In the genomic region with DNA sequence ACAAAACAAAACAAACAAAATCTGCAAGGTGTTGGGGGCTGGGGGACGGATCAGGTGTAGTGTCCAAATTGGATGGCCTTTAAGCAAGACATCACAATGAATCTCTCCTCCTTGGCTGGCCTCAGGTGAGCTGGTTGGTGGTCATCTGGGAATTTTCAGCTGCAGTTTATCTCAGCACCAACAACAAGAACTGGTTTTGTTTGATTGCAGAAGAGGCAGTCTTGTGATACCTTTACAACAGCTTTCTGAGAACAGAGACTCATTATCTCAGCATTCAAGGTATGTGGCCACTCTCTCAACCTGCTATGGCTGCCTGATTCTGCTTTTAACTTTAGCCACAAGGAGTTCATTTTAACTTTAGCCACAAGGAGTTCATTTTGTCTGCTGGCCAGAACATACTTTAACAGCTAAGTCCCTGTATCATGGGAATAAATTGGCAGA, we compare ENCODE assay signal across 14 cellular contexts.
DNase-seq lines count a peak whose midpoint lies in the region; ATAC-seq, FAIRE-seq and TF ChIP-seq lines count a peak whose summit lies in the region.
"Had no signal": no experiment of that assay in that cellular context is flagged by ENCODE, and none has a peak within 500 bp of the region (broad histone marks: within the 10 kb centered on the region; RNA-seq: fewer than 3 reads in every experiment).

No MANE protein-coding gene starts in this region.

- ATAC-seq in GM21390 (IDR thresholded peaks at IDR 0.05; ENCODE audit: unreplicated experiment) (peak; percentile 69), HG03565 (IDR thresholded peaks at IDR 0.05; ENCODE audit: unreplicated experiment) (peak; percentile 63), right cardiac atrium (no peak)

- H3K27me3 ChIP-seq in right cardiac atrium (ENCODE audit: control insufficient read depth, insufficient read depth) (no peaks in the 10 kb centered on the region), vagina (no peaks in the 10 kb centered on the region)
- H3K27me3 ChIP-seq: spleen had no signal

- H3K9me2 ChIP-seq in OCI-LY7 (ENCODE audit: insufficient read depth, low read length): no peaks in the 10 kb centered on the region

- intact Hi-C loops in OCI-LY7 (cut with micrococcal nuclease; ENCODE audit: unreplicated experiment) (no loop called here), kidney (cut with DNase I) (no loop called here), right cardiac atrium (cut with DNase I) (no loop called here), vagina (cut with DNase I) (no loop called here)

- H3K27ac ChIP-seq in epithelial cell of prostate: no peak overlapping the region
- H3K27ac ChIP-seq in OCI-LY7 (ENCODE audit: low read depth, low read length, poor library complexity, severe bottlenecking): no peak overlapping the region
- H3K27ac ChIP-seq in kidney (ENCODE audit: low read depth in 2 of 2, low read length in 2 of 2): no peak overlapping the region
- no peak overlapping the region for H3K27ac ChIP-seq in right cardiac atrium (ENCODE audit: low read length)
- no peak overlapping the region for H3K27ac ChIP-seq in vagina
- H3K27ac ChIP-seq: spleen, thoracic aorta had no signal

- no peaks in the 10 kb centered on the region for H3K79me2 ChIP-seq in OCI-LY7 (ENCODE audit: insufficient read depth, low read depth, low read length)

- BruUV-seq in OCI-LY7 (replicated peaks; lab: Mats Ljungman, UMichigan): no TSS peak

- FAIRE-seq in kidney (lab: Jason Lieb, UNC): no peak

- H3K4me2 ChIP-seq in OCI-LY7 (ENCODE audit: low read length): no peak overlapping the region

- H3K4me1 ChIP-seq in OCI-LY7 (ENCODE audit: insufficient read depth, low read length, poor library complexity, severe bottlenecking) (no peaks in the 10 kb centered on the region), kidney (ENCODE audit: control insufficient read depth in 1 of 2, insufficient read depth in 1 of 2, low read depth in 1 of 2, low read length in 2 of 2) (no peaks in the 10 kb centered on the region), right cardiac atrium (ENCODE audit: control insufficient read depth, insufficient read depth, low read length) (no peaks in the 10 kb centered on the region), vagina (no peaks in the 10 kb centered on the region)
- H3K4me1 ChIP-seq: spleen had no signal

- H3K36me3 ChIP-seq in OCI-LY7 (ENCODE audit: insufficient read depth, low read length): no peaks in the 10 kb centered on the region
- H3K36me3 ChIP-seq in kidney (ENCODE audit: control insufficient read depth in 1 of 2, insufficient read depth in 2 of 2, low read length in 2 of 2): no peaks in the 10 kb centered on the region
- no peaks in the 10 kb centered on the region for H3K36me3 ChIP-seq in vagina
- H3K36me3 ChIP-seq: spleen, thoracic aorta had no signal

- H4K20me1 ChIP-seq in OCI-LY7 (ENCODE audit: insufficient read depth, low read length): no peaks in the 10 kb centered on the region

- CTCF ChIA-PET in OCI-LY7 (lab: Charles Lee; ENCODE audit: unreplicated experiment): interaction anchor here (0.6 kb wide), 1 partner anchor 18 kb away, joined by 3 read pairs; no protein-coding TSS in a partner anchor

- H3K9me3 ChIP-seq in OCI-LY7 (ENCODE audit: low read length) (no peaks in the 10 kb centered on the region), kidney (ENCODE audit: control insufficient read depth in 1 of 2, low read length in 2 of 2) (no peaks in the 10 kb centered on the region), right cardiac atrium (ENCODE audit: control insufficient read depth, low read length) (no peaks in the 10 kb centered on the region), vagina (no peaks in the 10 kb centered on the region)
- H3K9me3 ChIP-seq: spleen, thoracic aorta had no signal

- TF ChIP-seq POLR2A in vagina (IDR thresholded peaks at IDR 0.05): no peak

- POLR2A ChIA-PET in OCI-LY7 (lab: Charles Lee): interaction anchor here (0.6 to 1.3 kb wide), 2 partner anchors 11 to 207 kb away, joined by 3 read pairs; no protein-coding TSS in a partner anchor

- TF ChIP-seq CTCF in OCI-LY7 (conservative IDR thresholded peaks at IDR 0.05; ENCODE audit: low read length): no peak
- no peak for TF ChIP-seq CTCF in kidney (IDR thresholded peaks at IDR 0.05; ENCODE audit: borderline replicate concordance, extremely low read depth, insufficient read depth)
- no peak for TF ChIP-seq CTCF in vagina (IDR thresholded peaks at IDR 0.05)

- DNase-seq in ACHN (peak; percentile 11), epithelial cell of prostate (ENCODE audit: low read depth, low spot score) (peak; percentile 29), OCI-LY7 (ENCODE audit: low spot score) (no peak), kidney (no peak), right cardiac atrium (no peak), vagina (ENCODE audit: extremely low spot score in 2 of 2) (no peak)
- DNase-seq: activated naive CD8-positive, alpha-beta T cell treated with anti-CD3 and anti-CD28 coated beads, Interleukin-2, amount 10 ng/mL, durations not matched to agents 7 days and 5 days; NCI-H1092; NCI-H526; SIG-M5; spleen had no signal

- no peak overlapping the region for H3K4me3 ChIP-seq in OCI-LY7 (ENCODE audit: low read depth, low read length, poor library complexity, severe bottlenecking)
- no peak overlapping the region for H3K4me3 ChIP-seq in kidney (ENCODE audit: low read length in 2 of 2)
- H3K4me3 ChIP-seq in right cardiac atrium (ENCODE audit: low read length): no peak overlapping the region
- H3K4me3 ChIP-seq in vagina: no peak overlapping the region
- H3K4me3 ChIP-seq: spleen, thoracic aorta had no signal

- 64% methylated on average over 1 of the region's 1 CpG for WGBS in right cardiac atrium

- in situ Hi-C loops in ACHN (cut with HindIII; ENCODE audit: low pct_ligation_motif_present, low pct_unique_long_range_greater_than_20kb, low sequenced_read_pairs): no loop called here

- H3K9ac ChIP-seq in kidney (ENCODE audit: low read length in 2 of 2): no peak overlapping the region

- no peak overlapping the region for H2AFZ ChIP-seq in OCI-LY7 (ENCODE audit: low read length)

Comparison
In these comparisons a context has a peak if more than half of its experiments do, and no peak if none do; other contexts are left out.
1. DNase-seq: peak in ACHN (single experiment) and epithelial cell of prostate (single experiment); none in OCI-LY7 (single experiment), kidney (single experiment), right cardiac atrium (0 of 3) and vagina (0 of 2).
2. ATAC-seq: peak in GM21390 (single experiment) and HG03565 (single experiment); none in right cardiac atrium (0 of 2).